8 cellular contexts compared by ENCODE assay signal in genomic region chr6:33297956-33298772, GRCh38. TPM values are rescaled to one million over a fixed set of nuclear protein-coding genes. Genes with fewer than 3 reads are reported as not detected.
A peak's percentile ranks its signal among the peaks of the same experiment; 100 is the strongest.
DNase-seq lines count a peak whose midpoint lies in the region; ATAC-seq and TF ChIP-seq lines count a peak whose summit lies in the region.

No MANE protein-coding gene starts in this region.

- H3K9me3 ChIP-seq in CD4-positive, alpha-beta T cell (ENCODE audit: control insufficient read depth, low read length) = no peaks in the 10 kb centered on the region
- H3K9me3 ChIP-seq in OCI-LY7 (ENCODE audit: low read length) (no peaks in the 10 kb centered on the region), vagina (no peaks in the 10 kb centered on the region)

- H3K9me2 ChIP-seq in OCI-LY7 (ENCODE audit: insufficient read depth, low read length) = no peaks in the 10 kb centered on the region

- H3K27me3 ChIP-seq in CD4-positive, alpha-beta T cell (ENCODE audit: control insufficient read depth, insufficient read depth, low read length) = no peaks in the 10 kb centered on the region
- no peaks in the 10 kb centered on the region for H3K27me3 ChIP-seq in vagina

- no peak for TF ChIP-seq CTCF in CD4-positive, alpha-beta T cell (IDR thresholded peaks at IDR 0.05)
- TF ChIP-seq CTCF in GM20000 (IDR thresholded peaks at IDR 0.05; ENCODE audit: extremely low read depth, missing control alignments) (no peak), OCI-LY7 (conservative IDR thresholded peaks at IDR 0.05; ENCODE audit: low read length) (peak; percentile 67), nephron (IDR thresholded peaks at IDR 0.05; ENCODE audit: unreplicated experiment in 3 of 3) (no peak), vagina (IDR thresholded peaks at IDR 0.05) (no peak)

- intact Hi-C loops in CD4-positive, alpha-beta T cell (cut with DNase I, micrococcal nuclease) = loop anchor here (1.0 to 10.0 kb wide), 3 partner anchors 9 to 1433 kb away; partner anchors contain the start of genes B3GALT4 (in 1 of the 2), NEU1 (in 1 of the 2), PFDN6 (in 1 of the 2) and WDR46 (in 1 of the 2)
- intact Hi-C loops in OCI-LY7 (cut with micrococcal nuclease; ENCODE audit: unreplicated experiment) = loop anchor here (2.0 to 5.0 kb wide), 2 partner anchors 47 to 94 kb away; partner anchors contain the start of gene KIFC1
- intact Hi-C loops in vagina (cut with DNase I) = no loop called here

- H3K27ac ChIP-seq in CD4-positive, alpha-beta T cell (ENCODE audit: low read depth, low read length) = peak overlapping the region; percentile 90
- H3K27ac ChIP-seq in OCI-LY7 (ENCODE audit: low read depth, low read length, poor library complexity, severe bottlenecking) = peak overlapping the region; percentile 93
- peak overlapping the region; percentile 98 for H3K27ac ChIP-seq in vagina

- BruUV-seq in OCI-LY7 (replicated peaks; lab: Mats Ljungman, UMichigan) = no TSS peak

- CTCF ChIA-PET in CD4-positive, alpha-beta T cell (lab: Charles Lee) = interaction anchor here (1.5 to 3.1 kb wide), 2 partner anchors 21 to 46 kb away, joined by 17 to 22 read pairs; partner anchors contain the start of gene B3GALT4
- CTCF ChIA-PET in OCI-LY7 (lab: Charles Lee; ENCODE audit: unreplicated experiment) = interaction anchor here (1.1 kb wide), 1 partner anchor 9 kb away, joined by 3 read pairs; the partner anchor contains the start of gene WDR46

- H3K4me1 ChIP-seq in OCI-LY7 (ENCODE audit: insufficient read depth, low read length, poor library complexity, severe bottlenecking) (peaks cover 21% of the 10 kb centered on the region), vagina (peaks cover 28% of the 10 kb centered on the region)

- no peak overlapping the region for H2AFZ ChIP-seq in OCI-LY7 (ENCODE audit: low read length)

- peak overlapping the region; percentile 85 for H3K4me2 ChIP-seq in OCI-LY7 (ENCODE audit: low read length)

- peak; percentile 27 for ATAC-seq in CD4-positive, alpha-beta T cell (ENCODE audit: poor library complexity)
- no peak for ATAC-seq in GM21576 (IDR thresholded peaks at IDR 0.05; ENCODE audit: unreplicated experiment)

- H4K20me1 ChIP-seq in OCI-LY7 (ENCODE audit: insufficient read depth, low read length) = no peaks in the 10 kb centered on the region

- H3K4me3 Mint-ChIP-seq in CD4-positive, alpha-beta T cell = peak overlapping the region; percentile 98
- H3K4me3 Mint-ChIP-seq in nephron = peak overlapping the region; percentile 93 to 100 (median 96)

- H3K4me3 ChIP-seq in OCI-LY7 (ENCODE audit: low read depth, low read length, poor library complexity, severe bottlenecking) (peak overlapping the region; percentile 83), vagina (peak overlapping the region; percentile 75 to 76)

- no peaks in the 10 kb centered on the region for H3K9me3 Mint-ChIP-seq in CD4-positive, alpha-beta T cell
- no peaks in the 10 kb centered on the region for H3K9me3 Mint-ChIP-seq in nephron

- peaks cover 26% of the 10 kb centered on the region for H3K4me1 Mint-ChIP-seq in CD4-positive, alpha-beta T cell (ENCODE audit: low read depth)
- H3K4me1 Mint-ChIP-seq in nephron = peaks cover 16% of the 10 kb centered on the region

- H3K27ac Mint-ChIP-seq in CD4-positive, alpha-beta T cell = peak overlapping the region; percentile 99
- H3K27ac Mint-ChIP-seq in nephron = peak overlapping the region; percentile 94 to 97 (median 95)

- no peaks in the 10 kb centered on the region for H3K27me3 Mint-ChIP-seq in CD4-positive, alpha-beta T cell
- H3K27me3 Mint-ChIP-seq in nephron (ENCODE audit: low read depth) = no peaks in the 10 kb centered on the region

- POLR2A ChIA-PET in CD4-positive, alpha-beta T cell (lab: Charles Lee) = interaction anchor here (0.7 to 7.5 kb wide), 14 partner anchors 9 to 326 kb away, joined by 3 to 88 read pairs (median 20); partner anchors contain the start of genes B3GALT4, PFDN6, RING1 and RPS18
- POLR2A ChIA-PET in OCI-LY7 (lab: Charles Lee) = interaction anchor here (0.6 to 2.6 kb wide), 6 partner anchors 8 to 117 kb away, joined by 3 to 14 read pairs (median 6); partner anchors contain the start of genes PFDN6, RPS18, VPS52 and WDR46

- peaks cover 73% of the 10 kb centered on the region for H3K36me3 Mint-ChIP-seq in CD4-positive, alpha-beta T cell (ENCODE audit: low read depth)
- H3K36me3 Mint-ChIP-seq in nephron (ENCODE audit: low read depth) = peaks cover 10% of the 10 kb centered on the region

- DNase-seq in CD4-positive, alpha-beta T cell = peak in 7 of 10 experiments; percentile 30 to 68 (median 57)
- DNase-seq in GM20000 (ENCODE audit: low spot score) (peak; percentile 84), OCI-LY7 (ENCODE audit: low spot score) (peak; percentile 64), fibroblast of the conjunctiva (ENCODE audit: low read depth) (peak; percentile 83), vagina (ENCODE audit: extremely low spot score in 2 of 2) (peak in 1 of 2 donors; percentile 95)
- DNase-seq in activated effector memory CD4-positive, alpha-beta T cell treated with anti-CD3 and anti-CD28 coated beads, Interleukin-2, amount 50 U/mL, for 16 hours = peak; percentile 82

- peak in 1 of 2 donors; percentile 41 for TF ChIP-seq POLR2A in vagina (IDR thresholded peaks at IDR 0.05)

- H3K36me3 ChIP-seq in OCI-LY7 (ENCODE audit: insufficient read depth, low read length) (peaks cover 59% of the 10 kb centered on the region), vagina (peaks cover 0 to 30% of the 10 kb centered on the region in 2 donors)

- H3K79me2 ChIP-seq in OCI-LY7 (ENCODE audit: insufficient read depth, low read depth, low read length) = peaks cover 5% of the 10 kb centered on the region; the same call in 1 of the 2 replicates

RNA-seq across cellular contexts. Expression of gene RGL2, which starts 0.6 kb away (rescaled TPM):
- total RNA-seq in CD4-positive, alpha-beta T cell = 10 to 100 TPM; 39.2 to 39.4 TPM
- total RNA-seq in OCI-LY7 (2014; rRNA removed; shearing (Covaris generic)) = 27.2 and 27.3 TPM in 2 replicates
- total RNA-seq in OCI-LY7 (2022) = 67.1 and 67.6 TPM in 2 replicates
- total RNA-seq in vagina = 41.5 TPM

RNA-seq across cellular contexts. Expression of gene PFDN6, which starts 8.8 kb away (rescaled TPM):
- 10 to 100 TPM in 1 of 2 experiments, 1 to 10 TPM in 1; 9.7 to 11.7 TPM for total RNA-seq in CD4-positive, alpha-beta T cell
- 72.5 and 112 TPM in 2 replicates for total RNA-seq in OCI-LY7 (2014; rRNA removed; shearing (Covaris generic))
- total RNA-seq in OCI-LY7 (2022) = 65.4 and 90.6 TPM in 2 replicates
- 9.1 TPM for total RNA-seq in vagina

RNA-seq across cellular contexts. Expression of gene WDR46, which starts 9.1 kb away (rescaled TPM):
- total RNA-seq in CD4-positive, alpha-beta T cell = 10 to 100 TPM; 13.6 to 15.8 TPM
- total RNA-seq in OCI-LY7 (2014; rRNA removed; shearing (Covaris generic)) = 127 and 129 TPM in 2 replicates
- 71.4 and 83.3 TPM in 2 replicates for total RNA-seq in OCI-LY7 (2022)
- total RNA-seq in vagina = 36.3 TPM

RNA-seq across cellular contexts. Expression of gene TAPBP, which starts 15.7 kb away (rescaled TPM):
- 100 to 1,000 TPM; 203 to 206 TPM for total RNA-seq in CD4-positive, alpha-beta T cell
- 73.6 and 106 TPM in 2 replicates for total RNA-seq in OCI-LY7 (2014; rRNA removed; shearing (Covaris generic))
- total RNA-seq in OCI-LY7 (2022) (148 and 150 TPM in 2 replicates), vagina (59.9 TPM)

RNA-seq across cellular contexts. Expression of gene ZBTB22, which starts 19.4 kb away (rescaled TPM):
- 10 to 100 TPM; 11.6 to 13.6 TPM for total RNA-seq in CD4-positive, alpha-beta T cell
- total RNA-seq in OCI-LY7 (2014; rRNA removed; shearing (Covaris generic)) = 17.4 and 21.6 TPM in 2 replicates
- total RNA-seq in OCI-LY7 (2022) = 14.1 and 18.5 TPM in 2 replicates
- 18.4 TPM for total RNA-seq in vagina
